Comparison of ENCODE assay signal across 3 cellular contexts in genomic region chr15:63417274-63417673, GRCh38. TPM values are rescaled to one million over a fixed set of nuclear protein-coding genes. Genes with fewer than 3 reads are reported as not detected.
"Had no signal": no experiment of that assay in that cellular context is flagged by ENCODE, and none has a peak within 500 bp of the region (broad histone marks: within the 10 kb centered on the region; RNA-seq: fewer than 3 reads in every experiment).

No MANE protein-coding gene starts in this region.

RNA-seq across cellular contexts. Expression of gene CA12, which starts 35.6 kb away (rescaled TPM):
- total RNA-seq: activated B cell treated with CpG ODN at 0.5 μM for 24 hours; activated CD8-positive, alpha-beta memory T cell treated with anti-CD3 and anti-CD28 coated beads for 36 hours; T-helper 2 cell treated with Interferon-gamma antibody and Interleukin-4, amounts not matched to agents 100 ng/mL and 5 ng/mL, for 36 hours had no signal
